ENCODE assay signal across 12 cellular contexts in genomic region chr9:36985769-36986547, GRCh38. TPM values are rescaled to one million over a fixed set of nuclear protein-coding genes. Genes with fewer than 3 reads are reported as not detected.
DNase-seq lines count a peak whose midpoint lies in the region; ATAC-seq, FAIRE-seq and TF ChIP-seq lines count a peak whose summit lies in the region.
"Had no signal": no experiment of that assay in that cellular context is flagged by ENCODE, and none has a peak within 500 bp of the region (broad histone marks: within the 10 kb centered on the region; RNA-seq: fewer than 3 reads in every experiment).

No MANE protein-coding gene starts in this region.

- H3K9me3 ChIP-seq in cardiac muscle cell (ENCODE audit: low read depth): no peaks in the 10 kb centered on the region
- no peaks in the 10 kb centered on the region for H3K9me3 ChIP-seq in keratinocyte (ENCODE audit: control insufficient read depth, low read depth, low read length)
- no peaks in the 10 kb centered on the region for H3K9me3 ChIP-seq in thymus (ENCODE audit: control insufficient read depth)

- H3K4me2 ChIP-seq in keratinocyte (ENCODE audit: control insufficient read depth, extremely low read depth, insufficient read depth, low read depth, low read length): peak overlapping the region; percentile 61

- peaks cover 71% of the 10 kb centered on the region for H3K27me3 Mint-ChIP-seq in activated CD8-positive, alpha-beta T cell treated with anti-CD3 and anti-CD28 coated beads, Interleukin-2, amount 10 ng/mL, durations not matched to agents 7 days and 5 days (ENCODE audit: low read depth)

- no peak for FAIRE-seq in keratinocyte (lab: Jason Lieb, UNC)
- FAIRE-seq: GM18507 had no signal

- ATAC-seq in left cardiac atrium (no peak), HG03139 (IDR thresholded peaks at IDR 0.05; ENCODE audit: unreplicated experiment) (no peak)
- ATAC-seq in activated CD8-positive, alpha-beta T cell treated with anti-CD3 and anti-CD28 coated beads, Interleukin-2, amount 10 ng/mL, durations not matched to agents 7 days and 5 days: peak; percentile 44

- POLR2A ChIA-PET in activated CD8-positive, alpha-beta T cell treated with anti-CD3 and anti-CD28 coated beads, Interleukin-2, amount 10 ng/mL, durations not matched to agents 7 days and 5 days (lab: Charles Lee): interaction anchor here (0.6 kb wide), 1 partner anchor 47 kb away, joined by 3 read pairs; no protein-coding TSS in a partner anchor

- no peaks in the 10 kb centered on the region for H3K79me2 ChIP-seq in keratinocyte (ENCODE audit: control insufficient read depth, insufficient read depth, low read length)

- CTCF ChIA-PET in activated CD8-positive, alpha-beta T cell treated with anti-CD3 and anti-CD28 coated beads, Interleukin-2, amount 10 ng/mL, durations not matched to agents 7 days and 5 days (lab: Charles Lee): interaction anchor here (1.5 kb wide), 1 partner anchor 113 kb away, joined by 7 read pairs; no protein-coding TSS in a partner anchor

- H3K4me1 Mint-ChIP-seq in activated CD8-positive, alpha-beta T cell treated with anti-CD3 and anti-CD28 coated beads, Interleukin-2, amount 10 ng/mL, durations not matched to agents 7 days and 5 days (ENCODE audit: low read depth): peaks cover 15% of the 10 kb centered on the region

- WGBS in thymus: 3% methylated on average over 83 of the region's 83 CpGs

- no peak overlapping the region for H3K9ac ChIP-seq in keratinocyte (ENCODE audit: control insufficient read depth, extremely low read depth, insufficient read depth, low read length)

- no peaks in the 10 kb centered on the region for H3K36me3 ChIP-seq in cardiac muscle cell
- H3K36me3 ChIP-seq in keratinocyte (ENCODE audit: control insufficient read depth in 2 of 2, extremely low read depth in 1 of 2, insufficient read depth in 2 of 2, low read length in 2 of 2): no peaks in the 10 kb centered on the region
- no peaks in the 10 kb centered on the region for H3K36me3 ChIP-seq in thymus (ENCODE audit: control insufficient read depth, insufficient read depth)
- H3K36me3 ChIP-seq: brain microvascular endothelial cell had no signal

- DNase-seq in cardiac muscle cell (ENCODE audit: low read depth in 1 of 2, low spot score in 1 of 2) (no peak), left cardiac atrium (no peak), keratinocyte (ENCODE audit: low read depth, low spot score) (no peak), amygdala (lab: John Stamatoyannopoulos, UW) (no peak), HK-2 (ENCODE audit: unreplicated experiment) (no peak)
- no peak for DNase-seq in activated CD8-positive, alpha-beta T cell treated with anti-CD3 and anti-CD28 coated beads, Interleukin-2, amount 10 ng/mL, durations not matched to agents 7 days and 5 days
- DNase-seq: activated CD4-positive, CD25-positive, alpha-beta regulatory T cell; brain microvascular endothelial cell had no signal

- no peak overlapping the region for H2AFZ ChIP-seq in keratinocyte (ENCODE audit: control insufficient read depth, low read length)

- H4K20me1 ChIP-seq in keratinocyte (ENCODE audit: control insufficient read depth, extremely low read depth, insufficient read depth, low read length): peaks cover 3% of the 10 kb centered on the region

- no peaks in the 10 kb centered on the region for H3K9me1 ChIP-seq in keratinocyte (ENCODE audit: control insufficient read depth, extremely low read depth, insufficient read depth, low read length)

- peak overlapping the region; percentile 1 for H3K4me3 Mint-ChIP-seq in activated CD8-positive, alpha-beta T cell treated with anti-CD3 and anti-CD28 coated beads, Interleukin-2, amount 10 ng/mL, durations not matched to agents 7 days and 5 days

- H3K4me1 ChIP-seq in cardiac muscle cell (ENCODE audit: low read depth) (peaks cover 4% of the 10 kb centered on the region), keratinocyte (ENCODE audit: control insufficient read depth, extremely low read depth, insufficient read depth, low read length) (no peaks in the 10 kb centered on the region), thymus (ENCODE audit: control insufficient read depth, insufficient read depth, low read length) (no peaks in the 10 kb centered on the region)

- H3K27me3 ChIP-seq in cardiac muscle cell (peaks cover 96% of the 10 kb centered on the region), keratinocyte (ENCODE audit: control insufficient read depth, extremely low read depth, insufficient read depth, low read length) (peaks cover 48% of the 10 kb centered on the region), thymus (ENCODE audit: control insufficient read depth, insufficient read depth) (peaks cover 43% of the 10 kb centered on the region)

- dilution Hi-C loops in keratinocyte (cut with MboI; ENCODE audit: extremely low pct_ligation_motif_present, low sequenced_read_pairs): no loop called here

- H3K27ac Mint-ChIP-seq in activated CD8-positive, alpha-beta T cell treated with anti-CD3 and anti-CD28 coated beads, Interleukin-2, amount 10 ng/mL, durations not matched to agents 7 days and 5 days: no peak overlapping the region

- H3K4me3 ChIP-seq in cardiac muscle cell (peak overlapping the region; percentile 18), keratinocyte (ENCODE audit: control insufficient read depth in 2 of 3, extremely low read depth in 1 of 3, insufficient read depth in 2 of 3, low read depth in 1 of 3, low read length in 3 of 3) (peak overlapping the region in 2 of 3 experiments; percentile 5 to 49), thymus (ENCODE audit: low read length) (peak overlapping the region; percentile 8)

- peaks cover 6% of the 10 kb centered on the region for H3K9me3 Mint-ChIP-seq in activated CD8-positive, alpha-beta T cell treated with anti-CD3 and anti-CD28 coated beads, Interleukin-2, amount 10 ng/mL, durations not matched to agents 7 days and 5 days (ENCODE audit: insufficient read depth)

- no peak overlapping the region for H3K27ac ChIP-seq in cardiac muscle cell
- no peak overlapping the region for H3K27ac ChIP-seq in keratinocyte (ENCODE audit: control insufficient read depth, insufficient read depth, low read length)
- no peak overlapping the region for H3K27ac ChIP-seq in thymus (ENCODE audit: low read depth)
- H3K27ac ChIP-seq: brain microvascular endothelial cell had no signal

- intact Hi-C loops in left cardiac atrium (cut with DNase I): no loop called here

- H3K36me3 Mint-ChIP-seq in activated CD8-positive, alpha-beta T cell treated with anti-CD3 and anti-CD28 coated beads, Interleukin-2, amount 10 ng/mL, durations not matched to agents 7 days and 5 days (ENCODE audit: low read depth): peaks cover 5% of the 10 kb centered on the region

- TF ChIP-seq CTCF in cardiac muscle cell (IDR thresholded peaks at IDR 0.05; ENCODE audit: low read depth, low read length): no peak
- TF ChIP-seq CTCF in keratinocyte (optimal IDR thresholded peaks at IDR 0.05 in 1 of 3, IDR thresholded peaks at IDR 0.05 in 1 of 3, conservative IDR thresholded peaks at IDR 0.05 in 1 of 3; ENCODE audit: extremely low read depth in 1 of 3, insufficient read depth in 2 of 3, low read length in 3 of 3): no peak

RNA-seq across cellular contexts. Expression of gene PAX5, which starts 48.1 kb away (rescaled TPM):
- total RNA-seq in cardiac muscle cell: 0.88 TPM in 1 of 2 replicates, not detected in the other
- polyA plus RNA-seq in cardiac muscle cell: 0.14 TPM in 1 of 2 replicates, not detected in the other
- under 1 TPM; 0.09 to 0.10 TPM for total RNA-seq in left cardiac atrium
- under 1 TPM; 0.34 to 0.45 TPM for total RNA-seq in activated CD8-positive, alpha-beta T cell treated with anti-CD3 and anti-CD28 coated beads, Interleukin-2, amount 10 ng/mL, durations not matched to agents 7 days and 5 days
- polyA plus RNA-seq in keratinocyte: not detected in 3 replicates
- not detected for polyA plus RNA-seq in keratinocyte (2011; ENCODE audit: low read depth)
- not detected in 2 replicates for polyA plus RNA-seq in keratinocyte (2011; cell fraction: cytosol; rRNA removed)
- not detected in 2 replicates for polyA plus RNA-seq in keratinocyte (2011; cell fraction: nucleus; rRNA removed)
- not detected in 2 replicates for polyA plus RNA-seq in keratinocyte (2012; ENCODE audit: low replicate concordance)
- polyA minus RNA-seq in keratinocyte: not detected in 3 replicates
- polyA minus RNA-seq in keratinocyte (2011; cell fraction: cytosol; rRNA and poly(A)+ RNA removed): not detected
- not detected in 2 replicates for polyA minus RNA-seq in keratinocyte (2011; cell fraction: nucleus; rRNA and poly(A)+ RNA removed)
- polyA plus RNA-seq in thymus: 1.6 TPM
- total RNA-seq: MCF 10A had no signal
